8 cellular contexts compared by ENCODE assay signal in genomic region chr18:35344736-35345459, GRCh38. TPM values are rescaled to one million over a fixed set of nuclear protein-coding genes. Genes with fewer than 3 reads are reported as not detected.
DNase-seq lines count a peak whose midpoint lies in the region; ATAC-seq and TF ChIP-seq lines count a peak whose summit lies in the region.

No MANE protein-coding gene starts in this region.

- H3K4me2 ChIP-seq in hepatocyte, result peak overlapping the region; percentile 85

- H3K4me3 ChIP-seq in left ventricle myocardium inferior (peak overlapping the region; percentile 92), WERI-Rb-1 (ENCODE audit: low read depth, low read length) (peak overlapping the region; percentile 64), hepatocyte (peak overlapping the region; percentile 21)

- H3K27ac ChIP-seq in left ventricle myocardium inferior (replicated peaks), result peak overlapping the region; percentile 99
- peak overlapping the region; percentile 97 for H3K27ac ChIP-seq in WERI-Rb-1
- peak overlapping the region; percentile 99 for H3K27ac ChIP-seq in hepatocyte

- peaks cover 55% of the 10 kb centered on the region for H3K4me1 ChIP-seq in left ventricle myocardium inferior
- H3K4me1 ChIP-seq in hepatocyte (ENCODE audit: insufficient read depth), result peaks cover 18% of the 10 kb centered on the region

- WGBS in hepatocyte (ENCODE audit: low lambda C conversion rate, missing lambda C conversion rate), result 67% methylated on average over 12 of the region's 12 CpGs

- intact Hi-C loops in left ventricle myocardium inferior (cut with micrococcal nuclease) (loop anchor here (5.0 kb wide), 1 partner anchor 338 kb away; no protein-coding TSS in a partner anchor), cardiac septum (cut with DNase I) (loop anchor here (2.0 to 5.0 kb wide), 3 partner anchors 53 to 103 kb away; partner anchors contain the start of genes ZNF397 and ZSCAN30)

- H3K36me3 ChIP-seq in left ventricle myocardium inferior (peaks cover 7% of the 10 kb centered on the region), WERI-Rb-1 (peaks cover 24% of the 10 kb centered on the region), hepatocyte (replicated peaks; ENCODE audit: insufficient read depth, low read depth) (no peaks in the 10 kb centered on the region)

- peak overlapping the region; percentile 96 to 99 for H3K27ac Mint-ChIP-seq in stimulated activated naive CD8-positive, alpha-beta T cell treated with anti-CD3 and anti-CD28 coated beads, Interleukin-15, amount 100 ng/mL, for 72 hours

- H3K9me3 Mint-ChIP-seq in stimulated activated naive CD8-positive, alpha-beta T cell treated with anti-CD3 and anti-CD28 coated beads, Interleukin-15, amount 100 ng/mL, for 72 hours, result no peaks in the 10 kb centered on the region

- H3K4me1 Mint-ChIP-seq in stimulated activated naive CD8-positive, alpha-beta T cell treated with anti-CD3 and anti-CD28 coated beads, Interleukin-15, amount 100 ng/mL, for 72 hours, result peaks cover 42% of the 10 kb centered on the region

- H3K79me2 ChIP-seq in hepatocyte, result peaks cover 42% of the 10 kb centered on the region

- no peaks in the 10 kb centered on the region for H3K9me2 ChIP-seq in hepatocyte (replicated peaks; ENCODE audit: insufficient read depth)

- no peak for DNase-seq in left ventricle myocardium inferior
- DNase-seq in cardiac septum (ENCODE audit: low spot score), result no peak
- no peak for DNase-seq in WERI-Rb-1
- DNase-seq in hepatocyte (ENCODE audit: low spot score), result peak; percentile 13
- DNase-seq in stimulated activated naive CD8-positive, alpha-beta T cell treated with anti-CD3 and anti-CD28 coated beads, Interleukin-15, amount 100 ng/mL, for 72 hours, result no peak
- DNase-seq in H4 (ENCODE audit: low spot score), result no peak

- no peak for ATAC-seq in stimulated activated naive CD8-positive, alpha-beta T cell treated with anti-CD3 and anti-CD28 coated beads, Interleukin-15, amount 100 ng/mL, for 72 hours
- ATAC-seq in GM19467 (IDR thresholded peaks at IDR 0.05; ENCODE audit: unreplicated experiment), result no peak
- ATAC-seq in activated CD4-positive, CD25-positive, alpha-beta regulatory T cell treated with anti-CD3 and anti-CD28 coated beads, Interleukin-2, amount 50 U/mL, for 24 hours, result no peak

- H4K20me1 ChIP-seq in hepatocyte (ENCODE audit: insufficient read depth, poor library complexity, severe bottlenecking), result peaks cover 39% of the 10 kb centered on the region

- H3K4me3 Mint-ChIP-seq in stimulated activated naive CD8-positive, alpha-beta T cell treated with anti-CD3 and anti-CD28 coated beads, Interleukin-15, amount 100 ng/mL, for 72 hours, result peak overlapping the region; percentile 92 to 97

- peak overlapping the region; percentile 63 for H2AFZ ChIP-seq in hepatocyte

- H3K27me3 Mint-ChIP-seq in stimulated activated naive CD8-positive, alpha-beta T cell treated with anti-CD3 and anti-CD28 coated beads, Interleukin-15, amount 100 ng/mL, for 72 hours, result no peaks in the 10 kb centered on the region

- TF ChIP-seq CTCF in left ventricle myocardium inferior (IDR thresholded peaks at IDR 0.05; ENCODE audit: borderline replicate concordance) (no peak), WERI-Rb-1 (IDR thresholded peaks at IDR 0.05; ENCODE audit: low read depth, low read length) (no peak), hepatocyte (IDR thresholded peaks at IDR 0.05; ENCODE audit: poor library complexity) (no peak)

- H3K9me3 ChIP-seq in left ventricle myocardium inferior (replicated peaks) (no peaks in the 10 kb centered on the region), WERI-Rb-1 (ENCODE audit: severe bottlenecking) (no peaks in the 10 kb centered on the region), hepatocyte (ENCODE audit: low read depth) (no peaks in the 10 kb centered on the region)

- H3K27me3 ChIP-seq in left ventricle myocardium inferior (ENCODE audit: low read depth) (no peaks in the 10 kb centered on the region), WERI-Rb-1 (ENCODE audit: insufficient read depth, low read depth, severe bottlenecking) (no peaks in the 10 kb centered on the region), hepatocyte (no peaks in the 10 kb centered on the region)

RNA-seq across cellular contexts. Expression of gene ZNF24, which starts 0.7 kb away (rescaled TPM):
- 44.5 TPM for total RNA-seq in left ventricle myocardium inferior
- 44.2 TPM for total RNA-seq in cardiac septum
- total RNA-seq in hepatocyte, result 44.3 and 44.9 TPM in 2 replicates
- polyA plus RNA-seq in hepatocyte, result 29.0 and 34.8 TPM in 2 replicates
- total RNA-seq in H4 (2014; rRNA removed; shearing (Covaris generic)), result 27.9 and 35.4 TPM in 2 replicates

RNA-seq across cellular contexts. Expression of gene ZNF396, which starts 32.2 kb away (rescaled TPM):
- total RNA-seq in left ventricle myocardium inferior (0.71 TPM), cardiac septum (1.0 TPM), hepatocyte (1.8 and 2.0 TPM in 2 replicates)
- 1.6 and 3.4 TPM in 2 replicates for polyA plus RNA-seq in hepatocyte
- total RNA-seq in H4 (2014; rRNA removed; shearing (Covaris generic)), result 1.3 and 3.1 TPM in 2 replicates

RNA-seq across cellular contexts. Expression of gene ZSCAN30, which starts 54.9 kb away (rescaled TPM):
- total RNA-seq in left ventricle myocardium inferior, result 13.3 TPM
- total RNA-seq in cardiac septum, result 18.6 TPM
- 10.6 and 21.5 TPM in 2 replicates for total RNA-seq in hepatocyte
- 8.7 and 9.3 TPM in 2 replicates for polyA plus RNA-seq in hepatocyte
- 4.8 and 5.3 TPM in 2 replicates for total RNA-seq in H4 (2014; rRNA removed; shearing (Covaris generic))

Comparison
In these comparisons a context has a peak if more than half of its experiments do, and no peak if none do; other contexts are left out.
1. H3K4me3 ChIP-seq: peak in every context shown above with its lines; median percentile 92 in left ventricle myocardium inferior; 64 in WERI-Rb-1; 21 in hepatocyte.